16 cellular contexts compared by ENCODE assay signal in the genomic region with DNA sequence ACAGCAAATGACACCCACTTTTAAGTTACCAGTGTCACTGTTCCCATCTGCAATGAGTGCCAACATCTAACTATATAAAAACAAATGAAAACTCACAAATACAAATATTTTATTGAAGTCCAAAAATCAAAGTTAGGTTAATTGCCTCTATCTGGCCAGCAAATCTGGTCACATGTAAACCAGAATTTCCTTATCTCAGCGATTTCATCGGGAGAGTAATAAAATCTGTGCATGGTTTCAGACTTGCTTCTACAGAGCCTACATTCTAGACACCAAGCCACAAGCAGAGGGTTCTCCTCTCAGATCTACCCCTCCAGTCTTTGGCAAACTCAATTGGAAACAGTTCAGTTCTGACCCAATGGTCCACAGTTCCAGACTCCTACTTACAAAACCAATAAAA.
DNase-seq lines count a peak whose midpoint lies in the region; ATAC-seq, FAIRE-seq and TF ChIP-seq lines count a peak whose summit lies in the region.
"Had no signal": no experiment of that assay in that cellular context is flagged by ENCODE, and none has a peak within 500 bp of the region (broad histone marks: within the 10 kb centered on the region; RNA-seq: fewer than 3 reads in every experiment).

No MANE protein-coding gene starts in this region.

- H3K4me3 ChIP-seq in A549 (no peak overlapping the region), endodermal cell (ENCODE audit: low read length) (no peak overlapping the region)
- H3K4me3 ChIP-seq: HAP-1 had no signal

- POLR2A ChIA-PET in A549 (lab: Yijun Ruan, JAX): no interaction called here

- H3K4me2 ChIP-seq in A549: no peak overlapping the region

- peaks cover 26% of the 10 kb centered on the region for H3K36me3 ChIP-seq in endodermal cell (ENCODE audit: control insufficient read depth, insufficient read depth, low read length)
- H3K36me3 ChIP-seq: BE2C, HAP-1 had no signal

- H3K9me3 ChIP-seq in A549 (no peaks in the 10 kb centered on the region), endodermal cell (ENCODE audit: control insufficient read depth, low read length) (peaks cover 27% of the 10 kb centered on the region)
- H3K9me3 ChIP-seq: BE2C, Caco-2, HAP-1 had no signal

- TF ChIP-seq EP300 in A549 (IDR thresholded peaks at IDR 0.05): no peak

- no peak for ATAC-seq in A549
- ATAC-seq in activated T-cell treated with anti-CD3 and anti-CD28 coated beads, Interleukin-2, amount 50 U/mL, for 4 hours: no peak

- WGBS in A549 (ENCODE audit: missing lambda C conversion rate): 91% methylated on average over 2 of the region's 2 CpGs
- 92 to 100% methylated on average over 2 of the region's 2 CpGs for WGBS in endodermal cell (ENCODE audit: insufficient coverage in 1 of 2, insufficient read length in 1 of 2), 2 experiments

- TF ChIP-seq POLR2A in A549 (IDR thresholded peaks at IDR 0.05; ENCODE audit: low read length): no peak
- no peak for TF ChIP-seq POLR2A in H54 (IDR thresholded peaks at IDR 0.05; ENCODE audit: low read depth, low read length)

- H3K27me3 Mint-ChIP-seq in endodermal cell (ENCODE audit: insufficient read depth) (no peaks in the 10 kb centered on the region), neural crest cell (ENCODE audit: low read depth) (no peaks in the 10 kb centered on the region)
- no peaks in the 10 kb centered on the region for H3K27me3 Mint-ChIP-seq in activated T-cell treated with anti-CD3 and anti-CD28 coated beads, Interleukin-2, amount 50 U/mL, for 4 hours (ENCODE audit: low read depth)
- H3K27me3 Mint-ChIP-seq: CD4-positive, alpha-beta T cell had no signal

- H3K27ac ChIP-seq in A549 (peak overlapping the region in 1 of 2 experiments; percentile 34; a peak in 1 of 6 replicates), endodermal cell (ENCODE audit: low read depth, low read length) (no peak overlapping the region)

- TF ChIP-seq CTCF in A549 (IDR thresholded peaks at IDR 0.05): no peak
- TF ChIP-seq CTCF in endodermal cell (conservative IDR thresholded peaks at IDR 0.05): no peak
- TF ChIP-seq CTCF in neural crest cell (conservative IDR thresholded peaks at IDR 0.05): no peak

- CTCF ChIA-PET in A549 (lab: Yijun Ruan, JAX): interaction anchor here (3.6 kb wide), 1 partner anchor 45 kb away, joined by 12 read pairs; no protein-coding TSS in a partner anchor

- H3K9me3 Mint-ChIP-seq in endodermal cell (peaks cover 27% of the 10 kb centered on the region), neural crest cell (peaks cover 3% of the 10 kb centered on the region)
- H3K9me3 Mint-ChIP-seq in activated T-cell treated with anti-CD3 and anti-CD28 coated beads, Interleukin-2, amount 50 U/mL, for 4 hours: no peaks in the 10 kb centered on the region
- H3K9me3 Mint-ChIP-seq: CD4-positive, alpha-beta T cell had no signal

- no peaks in the 10 kb centered on the region for H3K27me3 ChIP-seq in endodermal cell (ENCODE audit: control insufficient read depth, insufficient read depth, low read length, poor library complexity, severe bottlenecking)
- H3K27me3 ChIP-seq: BE2C had no signal

- H3K4me3 Mint-ChIP-seq in endodermal cell (no peak overlapping the region), neural crest cell (no peak overlapping the region)
- no peak overlapping the region for H3K4me3 Mint-ChIP-seq in activated T-cell treated with anti-CD3 and anti-CD28 coated beads, Interleukin-2, amount 50 U/mL, for 4 hours
- H3K4me3 Mint-ChIP-seq: CD4-positive, alpha-beta T cell had no signal

- peaks cover 47% of the 10 kb centered on the region for H3K36me3 Mint-ChIP-seq in endodermal cell (ENCODE audit: low read depth)
- H3K36me3 Mint-ChIP-seq in neural crest cell (ENCODE audit: low read depth): peaks cover 9% of the 10 kb centered on the region
- peaks cover 25% of the 10 kb centered on the region for H3K36me3 Mint-ChIP-seq in activated T-cell treated with anti-CD3 and anti-CD28 coated beads, Interleukin-2, amount 50 U/mL, for 4 hours (ENCODE audit: insufficient read depth)

- no peak overlapping the region for H3K9ac ChIP-seq in endodermal cell (ENCODE audit: extremely low read depth, low read length, poor library complexity, severe bottlenecking)

- H3K27ac Mint-ChIP-seq in endodermal cell (peak overlapping the region; percentile 39), neural crest cell (ENCODE audit: unreplicated experiment) (peak overlapping the region; percentile 60)
- H3K27ac Mint-ChIP-seq: CD4-positive, alpha-beta T cell had no signal

- FAIRE-seq in A549 (lab: Jason Lieb, UNC) (no peak), H54 (lab: Jason Lieb, UNC) (peak; percentile 11)
- FAIRE-seq: D721Med, H1 had no signal

- H3K4me1 ChIP-seq in A549 (peaks cover 39% of the 10 kb centered on the region), endodermal cell (ENCODE audit: control insufficient read depth, insufficient read depth, low read length) (peaks cover 19% of the 10 kb centered on the region)

- H3K4me1 Mint-ChIP-seq in endodermal cell (peaks cover 40% of the 10 kb centered on the region), neural crest cell (peaks cover 38% of the 10 kb centered on the region)
- H3K4me1 Mint-ChIP-seq in activated T-cell treated with anti-CD3 and anti-CD28 coated beads, Interleukin-2, amount 50 U/mL, for 4 hours (ENCODE audit: low read depth): no peaks in the 10 kb centered on the region

- DNase-seq in A549 (ENCODE audit: low read depth in 1 of 2, low spot score in 1 of 2) (no peak), H54 (ENCODE audit: insufficient read length, low spot score) (no peak), endodermal cell (no peak), neural crest cell (ENCODE audit: low read depth, low spot score) (no peak), GM19240 (ENCODE audit: insufficient read length, low spot score) (no peak)
- DNase-seq in activated T-cell treated with anti-CD3 and anti-CD28 coated beads, Interleukin-2, amount 50 U/mL, for 4 hours: no peak
- DNase-seq: ACHN; BE2C; C1 segment of cervical spinal cord; Caco-2; CD4-positive, alpha-beta T cell; DMS79; GDM1 had no signal

- no peak for TF ChIP-seq RAD21 in A549 (conservative IDR thresholded peaks at IDR 0.05 in 1 of 2, IDR thresholded peaks at IDR 0.05 in 1 of 2)

TF ChIP-seq in A549, 52 proteins besides CTCF, POLR2A, EP300 and RAD21:
- TF ChIP-seq NFE2L2 (conservative IDR thresholded peaks at IDR 0.05; ENCODE audit: low read length) (no peak), MAFK (IDR thresholded peaks at IDR 0.05; ENCODE audit: partially characterized antibody) (peak; percentile 34), RFX5 (IDR thresholded peaks at IDR 0.05) (no peak)
TF ChIP-seq in A549: peak in this region for 1.
